ENCODE assay signal across 7 cellular contexts in genomic region chr11:78414321-78415051, GRCh38. TPM values are rescaled to one million over a fixed set of nuclear protein-coding genes. Genes with fewer than 3 reads are reported as not detected.
DNase-seq lines count a peak whose midpoint lies in the region; ATAC-seq, FAIRE-seq and TF ChIP-seq lines count a peak whose summit lies in the region.

No MANE protein-coding gene starts in this region.

- H3K4me1 ChIP-seq in colonic mucosa (no peaks in the 10 kb centered on the region), prostate gland (replicated peaks) (no peaks in the 10 kb centered on the region)

- WGBS in prostate gland: 89% methylated on average over 14 of the region's 14 CpGs

- intact Hi-C loops in colonic mucosa (cut with DNase I) (loop anchor here (5.0 kb wide), 1 partner anchor 153 kb away; no protein-coding TSS in a partner anchor), prostate gland (cut with DNase I) (loop anchor here (5.0 to 10.0 kb wide), 2 partner anchors 100 to 148 kb away; no protein-coding TSS in a partner anchor)

- peak; percentile 5 for DNase-seq in NCI-H146 (lab: John Stamatoyannopoulos, UW)
- no peak for DNase-seq in colonic mucosa
- no peak for DNase-seq in prostate gland (ENCODE audit: low spot score)
- DNase-seq in COLO668 (lab: John Stamatoyannopoulos, UW; ENCODE audit: unreplicated experiment): no peak
- no peak for DNase-seq in glomerular visceral epithelial cell (ENCODE audit: extremely low spot score)

- H3K4me3 ChIP-seq in colonic mucosa (no peak overlapping the region), prostate gland (no peak overlapping the region)

- TF ChIP-seq CTCF in colonic mucosa (IDR thresholded peaks at IDR 0.05): peak; percentile 69
- peak; percentile 12 to 60 (median 48) for TF ChIP-seq CTCF in prostate gland (IDR thresholded peaks at IDR 0.05)

- ATAC-seq in GM21515 (IDR thresholded peaks at IDR 0.05; ENCODE audit: unreplicated experiment): no peak

- no peak overlapping the region for H3K9ac ChIP-seq in colonic mucosa (ENCODE audit: low read depth in 2 of 2, low read length in 2 of 2)

- peak; percentile 79 for FAIRE-seq in G401.6 (lab: Jason Lieb, UNC)

- H3K36me3 ChIP-seq in colonic mucosa: no peaks in the 10 kb centered on the region
- H3K36me3 ChIP-seq in prostate gland: no peaks in the 10 kb centered on the region

- no peak overlapping the region for H3K27ac ChIP-seq in colonic mucosa
- H3K27ac ChIP-seq in prostate gland: no peak overlapping the region

- H3K27me3 ChIP-seq in colonic mucosa: no peaks in the 10 kb centered on the region
- no peaks in the 10 kb centered on the region for H3K27me3 ChIP-seq in prostate gland (replicated peaks; ENCODE audit: insufficient read depth)

- H3K9me3 ChIP-seq in colonic mucosa (no peaks in the 10 kb centered on the region), prostate gland (no peaks in the 10 kb centered on the region)

- TF ChIP-seq POLR2A in prostate gland (IDR thresholded peaks at IDR 0.05): no peak

RNA-seq across cellular contexts. Expression of gene GAB2, which starts 3.1 kb away (rescaled TPM):
- total RNA-seq in colonic mucosa: 10 to 100 TPM; 20.0 to 21.1 TPM
- 10 to 100 TPM in 1 of 2 donors, 1 to 10 TPM in 1; 7.4 to 12.8 TPM for total RNA-seq in prostate gland
